7 cellular contexts compared by ENCODE assay signal in the genomic region with DNA sequence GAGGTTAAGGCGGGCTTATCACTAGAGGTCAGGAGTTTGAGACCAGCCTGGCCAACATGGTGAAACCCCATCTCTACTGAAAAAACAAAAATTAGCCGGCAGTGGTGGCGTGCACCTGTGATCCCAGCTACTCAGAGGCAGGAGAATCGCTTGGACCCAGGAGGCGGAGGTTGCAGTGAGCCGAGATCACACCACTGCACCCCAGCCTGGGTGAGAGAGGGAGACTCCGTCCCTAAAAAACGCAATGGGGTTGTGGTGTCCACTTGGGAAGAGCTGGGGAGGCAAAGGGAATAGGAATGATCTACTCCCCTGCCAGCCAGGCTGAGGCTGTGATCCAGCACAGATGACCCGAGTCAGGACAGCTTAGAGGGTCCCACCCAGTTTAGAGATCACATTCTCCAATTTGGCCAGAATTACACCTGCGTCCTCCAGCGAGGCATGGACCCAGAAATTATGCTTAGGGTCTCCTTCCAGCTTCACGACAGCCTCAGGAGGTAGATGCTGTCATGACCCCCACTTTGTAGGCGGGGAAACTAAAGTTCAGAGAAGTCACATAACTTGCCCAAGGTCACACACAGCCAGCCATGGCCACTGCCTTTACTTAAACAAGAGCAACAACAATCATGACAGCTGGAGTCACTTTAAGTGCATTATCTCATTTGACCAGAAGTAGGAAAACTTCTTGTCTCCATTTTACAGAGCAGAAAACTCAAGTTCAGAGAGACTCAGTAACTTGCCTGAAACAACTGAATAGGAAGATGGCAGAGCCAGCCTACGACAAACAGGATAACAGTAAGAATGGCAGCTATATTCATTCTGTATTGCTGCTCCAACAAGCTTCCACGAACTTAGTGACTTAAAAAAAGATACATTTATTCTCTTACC.
A peak's percentile ranks its signal among the peaks of the same experiment; 100 is the strongest.
DNase-seq lines count a peak whose midpoint lies in the region; ATAC-seq, FAIRE-seq and TF ChIP-seq lines count a peak whose summit lies in the region.
"Not testable (repeated sequence)": the region's sequence is repeated elsewhere in the genome, so short reads cannot be mapped to it uniquely, and the experiment has no call there.

No MANE protein-coding gene starts in this region.

- H3K9me1 ChIP-seq in K562 (ENCODE audit: control insufficient read depth, insufficient read depth, low read length), result not testable (repeated sequence)

- not testable (repeated sequence) for H3K36me3 Mint-ChIP-seq in natural killer cell treated with Interleukin-12 subunit alpha and Interleukin-12 subunit beta and Interleukin-15 and Interleukin-18, amount 100 ng/mL, for 72 hours

- peak; percentile 15 for DNase-seq in OCI-M1 (lab: John Stamatoyannopoulos, UW)
- peak in 1 of 4 experiments; percentile 68 for DNase-seq in K562 (ENCODE audit: extremely low read depth in 1 of 4, low spot score in 3 of 4)
- DNase-seq in natural killer cell treated with Interleukin-12 subunit alpha and Interleukin-12 subunit beta and Interleukin-15 and Interleukin-18, amount 100 ng/mL, for 72 hours (ENCODE audit: low spot score), result peak; percentile 15
- not testable (repeated sequence) for DNase-seq in psoas muscle; suprapubic skin (ENCODE audit: low spot score in 2 of 2); vagina (ENCODE audit: extremely low spot score in 2 of 2)

- H3K27me3 Mint-ChIP-seq in natural killer cell treated with Interleukin-12 subunit alpha and Interleukin-12 subunit beta and Interleukin-15 and Interleukin-18, amount 100 ng/mL, for 72 hours, result not testable (repeated sequence)

- peak; percentile 87 for FAIRE-seq in K562 (lab: Jason Lieb, UNC)

- not testable (repeated sequence) for H3K79me2 ChIP-seq in K562 (ENCODE audit: control insufficient read depth, insufficient read depth, low read length)

- CTCF ChIA-PET in K562 (lab: Yijun Ruan, JAX; ENCODE audit: low intra/inter-chr PET ratio), result not testable (repeated sequence)

- H3K27me3 ChIP-seq in BLaER1; K562 (ENCODE audit: control insufficient read depth in 2 of 2, insufficient read depth in 2 of 2, low read length in 2 of 2); psoas muscle (ENCODE audit: insufficient read depth in 3 of 3, low read length in 2 of 3); suprapubic skin; vagina: not testable (repeated sequence)

- H3K4me1 ChIP-seq in BLaER1 (peaks cover 42% of the 10 kb centered on the region), K562 (replicated peaks in 1 of 2; ENCODE audit: control insufficient read depth in 2 of 2, insufficient read depth in 2 of 2, low read length in 2 of 2) (peaks cover 9 to 33% of the 10 kb centered on the region in 2 experiments), suprapubic skin (peaks cover 24% of the 10 kb centered on the region), vagina (peaks cover 27% of the 10 kb centered on the region)
- not testable (repeated sequence) for H3K4me1 ChIP-seq in psoas muscle

- WGBS in K562 (ENCODE audit: insufficient coverage, low coverage, missing lambda C conversion rate), result 11% methylated on average over 13 of the region's 15 CpGs
- WGBS in psoas muscle, 3 donors, result 73 to 88% (median 84%) methylated on average over 15 of the region's 15 CpGs
- 84% methylated on average over 15 of the region's 15 CpGs for WGBS in suprapubic skin

- not testable (repeated sequence) for H3K4me1 Mint-ChIP-seq in natural killer cell treated with Interleukin-12 subunit alpha and Interleukin-12 subunit beta and Interleukin-15 and Interleukin-18, amount 100 ng/mL, for 72 hours (ENCODE audit: low read depth in 2 of 2)

- not testable (repeated sequence) for H3K4me3 ChIP-seq in BLaER1, K562, psoas muscle, suprapubic skin, vagina

- not testable (repeated sequence) for H3K27ac ChIP-seq in BLaER1; K562 (ENCODE audit: extremely low read depth, low read depth, low read length)
- H3K27ac ChIP-seq in psoas muscle (peak overlapping the region; percentile 95), suprapubic skin (peak overlapping the region; percentile 29), vagina (peak overlapping the region; percentile 76)

- H3K27ac Mint-ChIP-seq in natural killer cell treated with Interleukin-12 subunit alpha and Interleukin-12 subunit beta and Interleukin-15 and Interleukin-18, amount 100 ng/mL, for 72 hours, result not testable (repeated sequence)

- intact Hi-C loops in K562 (cut with micrococcal nuclease); vagina (cut with DNase I): not testable (repeated sequence)
- intact Hi-C loops in psoas muscle (cut with DNase I), result loop anchor here in 1 of 2 donors (10.0 kb wide), 1 partner anchor 122 kb away; no protein-coding TSS in a partner anchor

- H3K9ac ChIP-seq in BLaER1, result not testable (repeated sequence)
- peak overlapping the region in 1 of 2 experiments; percentile 76; a peak in 1 of 4 replicates for H3K9ac ChIP-seq in K562 (ENCODE audit: insufficient read depth in 1 of 2, low read depth in 2 of 2, low read length in 2 of 2)

- H3K36me3 ChIP-seq in BLaER1; K562 (ENCODE audit: control insufficient read depth, insufficient read depth, low read length); psoas muscle (ENCODE audit: insufficient read depth in 1 of 2, low read depth in 1 of 2); suprapubic skin; vagina: not testable (repeated sequence)

- not testable (repeated sequence) for H4K20me1 ChIP-seq in BLaER1; K562 (replicated peaks; ENCODE audit: control insufficient read depth, insufficient read depth, low read length)

- H3K4me2 ChIP-seq in BLaER1 (0 out of 2 replicates have a peak overlapping the region, but pooled peaks have one; percentile 44), K562 (ENCODE audit: insufficient read depth, low read length) (peak overlapping the region; percentile 46)

- not testable (repeated sequence) for BruUV-seq in K562 (replicated peaks; lab: Mats Ljungman, UMichigan)

- TF ChIP-seq POLR2A in K562 (conservative IDR thresholded peaks at IDR 0.05); suprapubic skin (IDR thresholded peaks at IDR 0.05); vagina (IDR thresholded peaks at IDR 0.05): not testable (repeated sequence)

- not testable (repeated sequence) for TF ChIP-seq EP300 in K562 (IDR thresholded peaks at IDR 0.05; ENCODE audit: low read length); suprapubic skin (IDR thresholded peaks at IDR 0.05)

- POLR2A ChIA-PET in K562 (lab: Yijun Ruan, JAX), result not testable (repeated sequence)

- TF ChIP-seq CTCF in K562 (IDR thresholded peaks at IDR 0.05 in 2 of 3, conservative IDR thresholded peaks at IDR 0.05 in 1 of 3; ENCODE audit: insufficient read depth in 2 of 3, low read depth in 1 of 3, low read length in 3 of 3); psoas muscle (IDR thresholded peaks at IDR 0.05); suprapubic skin (IDR thresholded peaks at IDR 0.05); vagina (IDR thresholded peaks at IDR 0.05): not testable (repeated sequence)

- not testable (repeated sequence) for TF ChIP-seq RAD21 in K562 (CRISPR knock-in tag; conservative IDR thresholded peaks at IDR 0.05 in 1 of 2, IDR thresholded peaks at IDR 0.05 in 1 of 2)

- peak overlapping the region; percentile 57 for H2AFZ ChIP-seq in K562 (ENCODE audit: low read depth, low read length)

- not testable (repeated sequence) for H3K4me3 Mint-ChIP-seq in natural killer cell treated with Interleukin-12 subunit alpha and Interleukin-12 subunit beta and Interleukin-15 and Interleukin-18, amount 100 ng/mL, for 72 hours

- in situ Hi-C loops in K562 (cut with MboI), result not testable (repeated sequence)

- not testable (repeated sequence) for H3K9me3 Mint-ChIP-seq in natural killer cell treated with Interleukin-12 subunit alpha and Interleukin-12 subunit beta and Interleukin-15 and Interleukin-18, amount 100 ng/mL, for 72 hours

- H3K9me3 ChIP-seq in BLaER1; K562 (replicated peaks; ENCODE audit: control insufficient read depth, insufficient read depth, low read depth, low read length); psoas muscle; suprapubic skin; vagina: not testable (repeated sequence)

- ATAC-seq in K562, result peak; percentile 51
- ATAC-seq in natural killer cell treated with Interleukin-12 subunit alpha and Interleukin-12 subunit beta and Interleukin-15 and Interleukin-18, amount 100 ng/mL, for 72 hours; psoas muscle: not testable (repeated sequence)

TF ChIP-seq in K562, 482 proteins besides CTCF, POLR2A, EP300 and RAD21 (continues in another document):
- peak in 1 of 2 experiments; percentile 18; a peak in 1 of 4 replicates for TF ChIP-seq KDM1A (IDR thresholded peaks at IDR 0.05)
- TF ChIP-seq TCF3 (CRISPR knock-in tag; IDR thresholded peaks at IDR 0.05), result peak; percentile 82
- TF ChIP-seq TAL1 (IDR thresholded peaks at IDR 0.05), result peak; percentile 80
- TF ChIP-seq YY1 (IDR thresholded peaks at IDR 0.05; ENCODE audit: borderline replicate concordance in 1 of 3, control insufficient read depth in 1 of 3, extremely low read depth in 1 of 3, insufficient read depth in 3 of 3, insufficient read length in 1 of 3, insufficient replicate concordance in 2 of 3, low read depth in 1 of 3, low read length in 2 of 3), result peak in 1 of 3 experiments; percentile 45
- peak; percentile 76 for TF ChIP-seq ARID1B (IDR thresholded peaks at IDR 0.05)
- peak; percentile 12 for TF ChIP-seq ZFP36 (IDR thresholded peaks at IDR 0.05; ENCODE audit: low read depth, low read length, partially characterized antibody)
- peak; percentile 58; the same call in 1 of the 2 replicates for TF ChIP-seq NCOR1 (IDR thresholded peaks at IDR 0.05)
- TF ChIP-seq MTA2 (IDR thresholded peaks at IDR 0.05; ENCODE audit: low read depth), result 0 out of 2 replicates have a peak, but pooled peaks have one; percentile 9
- TF ChIP-seq CBFA2T2 (conservative IDR thresholded peaks at IDR 0.05), result peak; percentile 72
- peak; percentile 50; the same call in 1 of the 2 replicates for TF ChIP-seq TEAD4 (IDR thresholded peaks at IDR 0.05; ENCODE audit: low read length)
- not testable (repeated sequence) for TF ChIP-seq TEAD4 (CRISPR knock-in tag; IDR thresholded peaks at IDR 0.05; ENCODE audit: borderline replicate concordance)
- TF ChIP-seq CBFA2T3 (IDR thresholded peaks at IDR 0.05), result peak; percentile 79
- 0 out of 4 replicates have a peak, but pooled peaks of 1 of the 2 experiments have one; percentile 21 for TF ChIP-seq FOXK2 (conservative IDR thresholded peaks at IDR 0.05 in 1 of 2, IDR thresholded peaks at IDR 0.05 in 1 of 2; ENCODE audit: low read depth in 2 of 2)
